In genomic region chr3:43177092-43177491, GRCh38 we compare ENCODE assay signal across 20 cellular contexts.
DNase-seq lines count a peak whose midpoint lies in the region; ATAC-seq and TF ChIP-seq lines count a peak whose summit lies in the region.
"Had no signal": no experiment of that assay in that cellular context is flagged by ENCODE, and none has a peak within 500 bp of the region (broad histone marks: within the 10 kb centered on the region; RNA-seq: fewer than 3 reads in every experiment).

No MANE protein-coding gene starts in this region.

- H3K4me1 Mint-ChIP-seq in CD4-positive, CD25-positive, alpha-beta regulatory T cell, result peaks cover 20 to 56% (median 37%) of the 10 kb centered on the region in 4 donors
- peaks cover 22% of the 10 kb centered on the region for H3K4me1 Mint-ChIP-seq in osteocyte (ENCODE audit: unreplicated experiment)

- no peaks in the 10 kb centered on the region for H3K27me3 Mint-ChIP-seq in CD4-positive, CD25-positive, alpha-beta regulatory T cell
- no peaks in the 10 kb centered on the region for H3K27me3 Mint-ChIP-seq in osteocyte (ENCODE audit: unreplicated experiment)

- H3K9me3 Mint-ChIP-seq in CD4-positive, CD25-positive, alpha-beta regulatory T cell, result peaks cover 0 to 22% (median 7%) of the 10 kb centered on the region in 7 donors
- peaks cover 4% of the 10 kb centered on the region for H3K9me3 Mint-ChIP-seq in osteocyte (ENCODE audit: unreplicated experiment)

- H3K4me1 ChIP-seq in CD4-positive, CD25-positive, alpha-beta regulatory T cell (ENCODE audit: control insufficient read depth, insufficient read depth, low read length, poor library complexity, severe bottlenecking), result peaks cover 36% of the 10 kb centered on the region
- H3K4me1 ChIP-seq: testis had no signal

- H3K4me3 Mint-ChIP-seq in CD4-positive, CD25-positive, alpha-beta regulatory T cell, result peak overlapping the region in 1 of 4 donors; percentile 21
- H3K4me3 Mint-ChIP-seq in osteocyte (ENCODE audit: unreplicated experiment), result no peak overlapping the region
- H3K4me3 Mint-ChIP-seq: activated T-cell treated with anti-CD3 and anti-CD28 coated beads, Interleukin-2, amount 50 U/mL, for 4 hours had no signal

- no peak for ATAC-seq in CD4-positive, CD25-positive, alpha-beta regulatory T cell (ENCODE audit: low read depth in 2 of 2)
- ATAC-seq: activated T-cell treated with anti-CD3 and anti-CD28 coated beads, Interleukin-2, amount 50 U/mL, for 4 hours had no signal

- no peak for TF ChIP-seq CTCF in fibroblast of villous mesenchyme (IDR thresholded peaks at IDR 0.05; ENCODE audit: insufficient read depth, low read depth, low read length)
- TF ChIP-seq CTCF in osteocyte (IDR thresholded peaks at IDR 0.05), result no peak

- no peak overlapping the region for H3K27ac ChIP-seq in CD4-positive, CD25-positive, alpha-beta regulatory T cell (ENCODE audit: insufficient read depth, low read length, poor library complexity, severe bottlenecking)
- H3K27ac ChIP-seq: testis, VCaP had no signal

- no peak overlapping the region for H3K4me3 ChIP-seq in CD4-positive, CD25-positive, alpha-beta regulatory T cell (ENCODE audit: low read depth, low read length)
- no peak overlapping the region for H3K4me3 ChIP-seq in fibroblast of villous mesenchyme (ENCODE audit: low read depth, low read length)
- H3K4me3 ChIP-seq: testis had no signal

- peaks cover 18 to 24% of the 10 kb centered on the region in 2 experiments for H3K9me3 ChIP-seq in CD4-positive, CD25-positive, alpha-beta regulatory T cell (ENCODE audit: control insufficient read depth in 2 of 2, low read length in 2 of 2)
- H3K9me3 ChIP-seq: testis had no signal

- H3K36me3 Mint-ChIP-seq in CD4-positive, CD25-positive, alpha-beta regulatory T cell, result peaks cover 15% of the 10 kb centered on the region
- peaks cover 4% of the 10 kb centered on the region for H3K36me3 Mint-ChIP-seq in osteocyte (ENCODE audit: unreplicated experiment)

- no peaks in the 10 kb centered on the region for H3K27me3 ChIP-seq in CD4-positive, CD25-positive, alpha-beta regulatory T cell (ENCODE audit: control insufficient read depth, insufficient read depth, low read length)
- H3K27me3 ChIP-seq: testis had no signal

- H3K36me3 ChIP-seq in CD4-positive, CD25-positive, alpha-beta regulatory T cell (ENCODE audit: control insufficient read depth, insufficient read depth, low read length), result no peaks in the 10 kb centered on the region

- DNase-seq in CD4-positive, CD25-positive, alpha-beta regulatory T cell, result no peak
- DNase-seq in HK-2 (ENCODE audit: unreplicated experiment), result peak; percentile 45
- peak; percentile 29 for DNase-seq in fibroblast of villous mesenchyme (ENCODE audit: low read depth)
- peak; percentile 65 for DNase-seq in osteocyte (ENCODE audit: extremely low spot score, unreplicated experiment)
- DNase-seq in OCI-M1 (lab: John Stamatoyannopoulos, UW), result no peak
- DNase-seq in stimulated activated naive CD4-positive, alpha-beta T cell (lab: John Stamatoyannopoulos, UW), result no peak
- no peak for DNase-seq in RKO (ENCODE audit: low spot score)
- DNase-seq: activated CD4-positive, alpha-beta T cell treated with anti-CD3 and anti-CD28 coated beads, Interleukin-2, amount 50 U/mL, for 48 hours; activated naive CD4-positive, alpha-beta T cell treated with anti-CD3 and anti-CD28 coated beads, Interleukin-2, amount 50 U/mL, for 16 hours; activated T-cell treated with anti-CD3 and anti-CD28 coated beads, Interleukin-2, amount 50 U/mL, for 4 hours; aorta; effector CD4-positive, alpha-beta T cell; GOT3; Karpas-422; NCI-H1105; NCI-H2081 treated with DMSO at 0.1 percent for 48 hours; SIG-M5; T-helper 2 cell; testis had no signal

- H3K27ac Mint-ChIP-seq in CD4-positive, CD25-positive, alpha-beta regulatory T cell, result peak overlapping the region; percentile 13 to 78 (median 24)
- H3K27ac Mint-ChIP-seq in osteocyte (ENCODE audit: unreplicated experiment), result no peak overlapping the region

Comparison
In these comparisons a context has a peak if more than half of its experiments do, and no peak if none do; other contexts are left out.
1. DNase-seq: peak in HK-2 (single experiment), fibroblast of villous mesenchyme (single experiment) and osteocyte (single experiment); none in CD4-positive, CD25-positive, alpha-beta regulatory T cell (0 of 3), OCI-M1 (single experiment), stimulated activated naive CD4-positive, alpha-beta T cell (0 of 6) and RKO (single experiment).